ENCODE assay signal across 1 cellular context in the genomic region with DNA sequence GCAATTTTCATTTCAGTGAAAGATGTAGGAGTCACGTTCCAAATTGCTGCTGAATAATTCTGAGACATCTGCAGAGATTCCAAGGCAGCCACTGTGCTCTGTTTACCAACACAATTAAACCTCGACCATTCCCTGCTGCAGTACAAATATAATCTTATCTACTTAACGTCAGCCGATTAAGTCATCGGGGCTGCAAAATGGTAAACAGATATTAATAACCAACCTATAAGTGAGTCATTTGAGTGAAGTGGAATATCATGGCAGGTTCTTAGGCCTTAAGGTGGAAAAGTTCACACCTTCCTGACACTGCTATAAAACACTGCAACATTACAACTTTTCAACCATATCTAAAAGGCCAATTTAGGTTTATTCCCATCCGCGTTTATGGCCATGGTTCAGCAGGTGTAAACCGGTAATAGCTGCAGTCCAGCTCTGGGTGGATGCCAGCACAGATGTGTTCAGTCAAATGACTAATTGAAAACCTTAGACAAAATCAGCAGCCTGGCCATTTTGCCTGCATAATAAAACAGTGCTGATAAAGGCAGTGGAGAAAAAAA.
TF ChIP-seq lines count a peak whose summit lies in the region.

No MANE protein-coding gene starts in this region.

TF ChIP-seq in SK-N-SH, 30 proteins besides CTCF, POLR2A, EP300 and RAD21 (continued from another document):
- TF ChIP-seq RCOR1 (IDR thresholded peaks at IDR 0.05; ENCODE audit: low read length) = peak; percentile 74; the same call in 1 of the 2 replicates
- TF ChIP-seq NFIC (IDR thresholded peaks at IDR 0.05; ENCODE audit: borderline replicate concordance) = no peak
- TF ChIP-seq TEAD4 (IDR thresholded peaks at IDR 0.05; ENCODE audit: borderline replicate concordance, insufficient read depth) = no peak
- no peak for TF ChIP-seq SMC3 (IDR thresholded peaks at IDR 0.05; ENCODE audit: low read depth, low read length)
- no peak for TF ChIP-seq MEF2A (IDR thresholded peaks at IDR 0.05; ENCODE audit: borderline replicate concordance, low read depth)
